12 cellular contexts compared by ENCODE assay signal in the genomic region with DNA sequence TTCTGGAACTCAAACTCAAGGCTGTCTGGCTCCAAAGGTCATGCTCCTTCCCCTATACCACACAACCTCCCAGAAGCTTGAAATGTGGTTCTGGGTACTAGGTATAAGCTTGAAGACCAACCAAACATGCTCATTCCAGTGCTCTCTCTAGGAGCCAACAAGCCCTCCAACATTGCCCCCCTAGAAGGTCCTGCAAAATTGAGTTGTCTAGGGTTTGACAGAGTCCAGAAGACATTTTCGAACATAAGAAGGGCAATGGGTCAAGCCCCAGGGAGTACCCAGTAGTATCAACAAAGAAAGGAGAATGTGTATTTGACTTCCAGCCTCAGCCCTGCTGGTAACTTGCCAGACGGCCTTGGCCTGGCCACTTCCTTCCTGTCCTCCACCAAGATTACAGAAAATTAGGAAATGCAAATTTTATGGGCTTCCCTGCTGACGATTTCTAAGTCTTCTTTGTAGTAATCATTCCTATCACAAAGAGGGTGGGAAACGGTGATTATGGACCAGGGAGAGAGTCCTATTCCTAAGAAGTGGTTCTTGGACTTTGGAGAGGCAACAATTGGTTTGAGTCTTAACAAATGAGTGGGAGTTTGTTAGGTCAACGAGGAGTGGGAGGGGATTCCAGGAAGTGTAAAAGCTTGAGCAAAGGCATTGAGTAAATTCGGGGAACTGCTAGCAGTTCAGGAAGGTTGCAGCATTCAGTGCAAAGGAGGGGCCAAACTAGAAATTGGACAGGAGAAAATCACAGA. TPM values are rescaled to one million over a fixed set of nuclear protein-coding genes. Genes with fewer than 3 reads are reported as not detected.
A peak's percentile ranks its signal among the peaks of the same experiment; 100 is the strongest.
DNase-seq lines count a peak whose midpoint lies in the region; ATAC-seq and TF ChIP-seq lines count a peak whose summit lies in the region.
"Had no signal": no experiment of that assay in that cellular context is flagged by ENCODE, and none has a peak within 500 bp of the region (broad histone marks: within the 10 kb centered on the region; RNA-seq: fewer than 3 reads in every experiment).

No MANE protein-coding gene starts in this region.

- intact Hi-C loops in body of pancreas (cut with DNase I) = no loop called here

- 34 to 38% methylated on average over 6 of the region's 6 CpGs for WGBS in body of pancreas, 2 donors

- peak; percentile 23 for TF ChIP-seq POLR2A in NB4 (IDR thresholded peaks at IDR 0.05; ENCODE audit: extremely low read depth, insufficient read length)
- TF ChIP-seq POLR2A in body of pancreas (IDR thresholded peaks at IDR 0.05) = no peak

- H3K27me3 ChIP-seq in body of pancreas (no peaks in the 10 kb centered on the region), muscle layer of duodenum (ENCODE audit: low read depth, low read length) (no peaks in the 10 kb centered on the region), H7 (ENCODE audit: control insufficient read depth, insufficient read depth, low read length) (no peaks in the 10 kb centered on the region)
- H3K27me3 ChIP-seq: sigmoid colon had no signal

- H3K36me3 ChIP-seq in body of pancreas (replicated peaks in 1 of 2; ENCODE audit: insufficient read depth in 1 of 2, low read depth in 2 of 2) (no peaks in the 10 kb centered on the region), muscle layer of duodenum (ENCODE audit: control insufficient read depth in 1 of 2, insufficient read depth in 2 of 2, low read length in 2 of 2) (no peaks in the 10 kb centered on the region), H7 (replicated peaks; ENCODE audit: control insufficient read depth, insufficient read depth, low read length) (no peaks in the 10 kb centered on the region)
- H3K36me3 ChIP-seq: sigmoid colon had no signal

- H3K4me3 ChIP-seq in NB4 (ENCODE audit: low read depth, low read length) (peak overlapping the region; percentile 16), body of pancreas (no peak overlapping the region), muscle layer of duodenum (ENCODE audit: low read depth in 1 of 2, low read length in 2 of 2) (no peak overlapping the region), H7 (ENCODE audit: insufficient read depth, low read depth, low read length) (no peak overlapping the region)
- H3K4me3 ChIP-seq: sigmoid colon had no signal

- DNase-seq in COLO829 (ENCODE audit: low spot score) (peak; percentile 53), NB4 (ENCODE audit: low read depth) (peak; percentile 89), body of pancreas (peak in 3 of 4 donors; percentile 26 to 57 (median 27)), H7 (no peak)
- DNase-seq: foreskin fibroblast, GDM1, NCI-H146, sigmoid colon had no signal

- H3K27ac ChIP-seq in body of pancreas (peak overlapping the region in 2 of 4 donors; percentile 31 to 67), muscle layer of duodenum (ENCODE audit: low read length) (peak overlapping the region; percentile 74)

- TF ChIP-seq CTCF in NB4 (IDR thresholded peaks at IDR 0.05; ENCODE audit: low read depth, low read length) (no peak), body of pancreas (IDR thresholded peaks at IDR 0.05) (no peak)

- no peaks in the 10 kb centered on the region for H3K9me3 ChIP-seq in body of pancreas
- no peaks in the 10 kb centered on the region for H3K9me3 ChIP-seq in muscle layer of duodenum (ENCODE audit: control insufficient read depth in 1 of 2, low read length in 2 of 2)
- H3K9me3 ChIP-seq: sigmoid colon had no signal

- ATAC-seq in body of pancreas (no peak), GM21717 (IDR thresholded peaks at IDR 0.05; ENCODE audit: unreplicated experiment) (no peak), HG02642 (IDR thresholded peaks at IDR 0.05; ENCODE audit: poor library complexity, unreplicated experiment) (no peak), GM19324 (IDR thresholded peaks at IDR 0.05; ENCODE audit: low FRiP score, unreplicated experiment) (no peak)

- H3K4me1 ChIP-seq in body of pancreas (no peaks in the 10 kb centered on the region), muscle layer of duodenum (ENCODE audit: control insufficient read depth in 1 of 2, insufficient read depth in 2 of 2, low read length in 2 of 2) (peaks cover 0 to 7% of the 10 kb centered on the region in 2 donors)
- H3K4me1 ChIP-seq: sigmoid colon had no signal

RNA-seq across cellular contexts. Expression of gene SLAMF1, which starts 18.7 kb away (rescaled TPM):
- not detected for total RNA-seq in body of pancreas
- not detected in 2 replicates for total RNA-seq in H7 (2014; rRNA removed; shearing (Covaris generic))

RNA-seq across cellular contexts. Expression of gene CD48, which starts 46.1 kb away (rescaled TPM):
- 1 to 10 TPM; 2.3 to 5.7 TPM for total RNA-seq in body of pancreas
- total RNA-seq in H7 (2014; rRNA removed; shearing (Covaris generic)) = 0.74 and 2.2 TPM in 2 replicates
